ENCODE assay signal across 24 cellular contexts in the genomic region with DNA sequence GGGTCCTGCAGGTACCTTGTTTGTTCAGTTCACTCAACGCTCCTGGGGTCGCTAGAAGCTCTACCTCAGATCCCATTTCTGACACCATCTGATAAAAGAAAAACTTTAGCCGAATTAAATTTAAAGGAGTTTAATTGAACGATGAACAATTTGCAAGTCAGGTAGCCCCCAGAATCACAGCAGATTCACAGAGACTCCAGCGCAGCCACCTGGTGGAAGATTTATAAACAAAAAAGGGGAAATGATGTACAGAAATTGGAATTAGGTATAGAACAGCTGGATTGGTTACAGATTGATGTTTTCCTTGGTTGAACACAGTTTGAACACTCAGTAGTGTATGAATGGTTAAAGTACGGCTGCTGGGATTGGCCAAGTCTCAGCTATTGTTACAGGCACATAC.
"Had no signal": no experiment of that assay in that cellular context is flagged by ENCODE, and none has a peak within 500 bp of the region (broad histone marks: within the 10 kb centered on the region; RNA-seq: fewer than 3 reads in every experiment).

No MANE protein-coding gene starts in this region.

- H3K27ac ChIP-seq: KMS-11, RWPE1 had no signal

- H3K4me2 ChIP-seq: KMS-11, SK-N-SH had no signal

- H3K9me2 ChIP-seq: SK-N-SH had no signal

- H3K9ac ChIP-seq: KMS-11, SK-N-SH had no signal

- DNase-seq: IMR-90, Kasumi-1, MV-4-11, NCI-H1048, NCI-H1105, NCI-H1417, NCI-H1436 treated with DMSO at 0.1 percent for 48 hours, NCI-H1694, NCI-H187 treated with DMSO at 0.1 percent for 48 hours, NCI-H2029 treated with DMSO at 0.1 percent for 48 hours, NCI-H2107, NCI-H2227 treated with DMSO at 0.1 percent for 48 hours, NCI-H446, NCI-H510A, NCI-H524 treated with DMSO at 0.1 percent for 48 hours, NCI-H69, NCI-H774, SHP77, SK-N-SH, SW 1271, T-helper 1 cell had no signal

- FAIRE-seq: RCC 7860 had no signal
